8 cellular contexts compared by ENCODE assay signal in genomic region chr2:6865346-6866238, GRCh38. TPM values are rescaled to one million over a fixed set of nuclear protein-coding genes. Genes with fewer than 3 reads are reported as not detected.
A peak's percentile ranks its signal among the peaks of the same experiment; 100 is the strongest.
DNase-seq lines count a peak whose midpoint lies in the region; ATAC-seq, FAIRE-seq and TF ChIP-seq lines count a peak whose summit lies in the region.

CMPK2 (minus strand) TSS chr2:6865907; CDS start chr2:6865696, 211 bp downstream.

- ATAC-seq in HG03060 (IDR thresholded peaks at IDR 0.05; ENCODE audit: low read depth, unreplicated experiment): peak; percentile 47

- POLR2A ChIA-PET in endothelial cell of umbilical vein (lab: Charles Lee): no interaction called here

- no TSS peak for BruUV-seq in endothelial cell of umbilical vein (replicated peaks; lab: Mats Ljungman, UMichigan)

- FAIRE-seq in endothelial cell of umbilical vein (lab: Jason Lieb, UNC): no peak

- peak; percentile 84 for TF ChIP-seq POLR2A in GM18526 (IDR thresholded peaks at IDR 0.05; ENCODE audit: extremely low read depth, insufficient read length)
- TF ChIP-seq POLR2A in endothelial cell of umbilical vein (IDR thresholded peaks at IDR 0.05; ENCODE audit: low read depth, low read length): no peak

- H3K27ac ChIP-seq in endothelial cell of umbilical vein (ENCODE audit: insufficient read depth, low read depth, low read length) (no peak within 1 kb of the TSS), mucosa of rectum (ENCODE audit: low read depth in 2 of 2, low read length in 2 of 2) (peak within 1 kb of the TSS; percentile 66 to 81)

- dilution Hi-C loops in endothelial cell of umbilical vein (cut with MboI; ENCODE audit: extremely low pct_ligation_motif_present, low sequenced_read_pairs): no loop called here

- no peaks in the 10 kb centered on the region for H3K79me2 ChIP-seq in endothelial cell of umbilical vein (ENCODE audit: control insufficient read depth, insufficient read depth, low read length)

- no peaks in the 10 kb centered on the region for H3K9me1 ChIP-seq in endothelial cell of umbilical vein (replicated peaks; ENCODE audit: control insufficient read depth, extremely low read depth, insufficient read depth, low read length)

- H3K27me3 ChIP-seq in endothelial cell of umbilical vein (ENCODE audit: control insufficient read depth in 2 of 2, insufficient read depth in 2 of 2, low read length in 2 of 2): peaks cover 6 to 7% of the 10 kb centered on the region in 2 experiments
- H3K27me3 ChIP-seq in mucosa of rectum (ENCODE audit: control insufficient read depth in 2 of 2, insufficient read depth in 2 of 2, low read length in 2 of 2): no peaks in the 10 kb centered on the region

- H3K4me3 ChIP-seq in endothelial cell of umbilical vein (replicated peaks in 1 of 3; ENCODE audit: insufficient read depth in 1 of 3, low read depth in 1 of 3, low read length in 3 of 3): peak within 1 kb of the TSS; percentile 35 to 55 (median 44)
- peak within 1 kb of the TSS; percentile 73 to 78 for H3K4me3 ChIP-seq in mucosa of rectum (ENCODE audit: low read length in 2 of 2)

- H2AFZ ChIP-seq in endothelial cell of umbilical vein (ENCODE audit: low read depth, low read length): peak within 1 kb of the TSS; percentile 16

- H3K9ac ChIP-seq in endothelial cell of umbilical vein (replicated peaks; ENCODE audit: extremely low read depth, insufficient read depth, low read length): peak within 1 kb of the TSS; percentile 60
- H3K9ac ChIP-seq in mucosa of rectum (ENCODE audit: low read depth in 1 of 2, low read length in 2 of 2): peak within 1 kb of the TSS; percentile 38 to 64

- CTCF ChIA-PET in endothelial cell of umbilical vein (lab: Charles Lee): interaction anchor here (1.4 to 2.1 kb wide), 2 partner anchors 32 to 179 kb away, joined by 4 to 8 read pairs; no protein-coding TSS in a partner anchor

- DNase-seq in AML-193 (lab: John Stamatoyannopoulos, UW) (peak; percentile 16 to 44), NCI-H510A (lab: John Stamatoyannopoulos, UW) (peak; percentile 52), endothelial cell of umbilical vein (ENCODE audit: low read depth, low spot score) (peak; percentile 13)
- peak; percentile 37 to 56 (median 37) for DNase-seq in activated CD8-positive, alpha-beta memory T cell treated with anti-CD3 and anti-CD28 coated beads for 48 hours (ENCODE audit: low read depth in 2 of 3, low spot score in 2 of 3)
- DNase-seq in stimulated activated CD8-positive, alpha-beta memory T cell treated with anti-CD3 and anti-CD28 coated beads, Interleukin-7, amount 100 ng/mL, for 48 hours (ENCODE audit: extremely low read depth in 1 of 2, low read depth in 1 of 2): peak; percentile 54 to 57

- peak in 1 of 2 donors; percentile 12 for TF ChIP-seq CTCF in endothelial cell of umbilical vein (IDR thresholded peaks at IDR 0.05; ENCODE audit: extremely low read depth in 1 of 2, insufficient read depth in 1 of 2, low read depth in 1 of 2, low read length in 2 of 2)

- intact Hi-C loops in endothelial cell of umbilical vein (cut with micrococcal nuclease): loop anchor here (1.0 kb wide), 1 partner anchor 39 kb away; no protein-coding TSS in a partner anchor

- H3K4me1 ChIP-seq in endothelial cell of umbilical vein (ENCODE audit: control insufficient read depth, extremely low read depth, insufficient read depth, low read length) (peaks cover 4% of the 10 kb centered on the region), mucosa of rectum (ENCODE audit: control insufficient read depth in 2 of 2, insufficient read depth in 2 of 2, low read length in 2 of 2) (peaks cover 6 to 12% of the 10 kb centered on the region in 2 donors)

- H3K9me3 ChIP-seq in endothelial cell of umbilical vein (replicated peaks; ENCODE audit: control insufficient read depth, insufficient read depth, low read length): no peaks in the 10 kb centered on the region
- peaks cover 0 to 1% of the 10 kb centered on the region in 2 donors for H3K9me3 ChIP-seq in mucosa of rectum (ENCODE audit: control insufficient read depth in 2 of 2, low read length in 2 of 2)

- no peaks in the 10 kb centered on the region for H4K20me1 ChIP-seq in endothelial cell of umbilical vein (replicated peaks; ENCODE audit: control insufficient read depth, extremely low read depth, insufficient read depth, low read length)

- peak within 1 kb of the TSS; percentile 29 for H3K4me2 ChIP-seq in endothelial cell of umbilical vein (ENCODE audit: insufficient read depth, low read length)

- H3K36me3 ChIP-seq in endothelial cell of umbilical vein (ENCODE audit: control insufficient read depth in 2 of 2, extremely low read depth in 1 of 2, insufficient read depth in 2 of 2, low read length in 2 of 2) (no peaks in the 10 kb centered on the region), mucosa of rectum (ENCODE audit: control insufficient read depth in 2 of 2, insufficient read depth in 2 of 2, low read length in 2 of 2) (peaks cover 0 to 2% of the 10 kb centered on the region in 2 donors)

TF ChIP-seq in endothelial cell of umbilical vein, 7 proteins besides CTCF, POLR2A, EP300 and RAD21:
- TF ChIP-seq MYC (IDR thresholded peaks at IDR 0.05; ENCODE audit: low read depth, low read length) (no peak), EZH2 (IDR thresholded peaks at IDR 0.05; ENCODE audit: borderline replicate concordance, low read depth, low read length, severe bottlenecking) (peak; percentile 47)
TF ChIP-seq in endothelial cell of umbilical vein: peak in this region for 1.

RNA-seq across cellular contexts. Expression of gene CMPK2, which starts in this region (rescaled TPM):
- 0.69 and 0.81 TPM in 2 replicates for total RNA-seq in endothelial cell of umbilical vein
- polyA plus RNA-seq in endothelial cell of umbilical vein: 0.15 and 0.49 TPM in 2 replicates
- 0.16 and 0.35 TPM in 2 replicates for polyA plus RNA-seq in endothelial cell of umbilical vein (2011; cell fraction: cytosol; rRNA removed)
- polyA plus RNA-seq in endothelial cell of umbilical vein (2011; cell fraction: nucleus; rRNA removed): 0.18 and 0.40 TPM in 2 replicates
- 0.23 and 0.30 TPM in 2 replicates for polyA plus RNA-seq in endothelial cell of umbilical vein (2012)
- polyA minus RNA-seq in endothelial cell of umbilical vein: 0.17 and 0.87 TPM in 2 replicates
- polyA minus RNA-seq in endothelial cell of umbilical vein (2011; cell fraction: cytosol; rRNA and poly(A)+ RNA removed): not detected
- polyA minus RNA-seq in endothelial cell of umbilical vein (2011; cell fraction: nucleus; rRNA and poly(A)+ RNA removed): 0.48 and 0.58 TPM in 2 replicates

Comparison
In these comparisons a context has a peak if more than half of its experiments do, and no peak if none do; other contexts are left out.
1. Peak in DNase-seq, H3K4me3 ChIP-seq, H3K9ac ChIP-seq and H3K4me2 ChIP-seq in endothelial cell of umbilical vein; RNA of the gene not detected or under 1 TPM.